15 cellular contexts compared by ENCODE assay signal in the genomic region with DNA sequence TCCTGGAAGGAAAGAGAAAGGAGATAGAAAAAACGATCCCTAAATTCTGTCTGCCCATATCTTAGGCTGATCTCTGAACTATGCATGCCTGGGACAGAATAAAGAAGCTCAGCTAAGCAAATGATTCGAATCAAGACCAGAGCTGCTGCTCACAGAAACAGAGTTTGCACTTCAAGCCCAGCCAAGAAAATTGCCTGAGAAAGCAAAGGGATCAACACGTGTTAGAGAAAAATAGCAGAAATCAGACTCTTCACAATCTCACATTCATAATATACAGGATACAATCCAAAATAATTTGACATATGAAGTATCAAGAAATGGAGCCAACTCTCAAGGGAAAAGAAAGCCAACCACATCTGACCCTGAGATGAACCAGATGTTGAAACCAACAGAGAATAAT.
A peak's percentile ranks its signal among the peaks of the same experiment; 100 is the strongest.
DNase-seq lines count a peak whose midpoint lies in the region; TF ChIP-seq lines count a peak whose summit lies in the region.
"Had no signal": no experiment of that assay in that cellular context is flagged by ENCODE, and none has a peak within 500 bp of the region (broad histone marks: within the 10 kb centered on the region; RNA-seq: fewer than 3 reads in every experiment).

No MANE protein-coding gene starts in this region.

- no peak for TF ChIP-seq POLR2A in esophagus squamous epithelium (IDR thresholded peaks at IDR 0.05)

- no peaks in the 10 kb centered on the region for H4K20me1 ChIP-seq in GM23248 (ENCODE audit: insufficient read depth)

- H3K4me3 ChIP-seq in GM23248 (no peak overlapping the region), adipocyte (ENCODE audit: low read length) (peak overlapping the region; percentile 61), fibroblast of the aortic adventitia (ENCODE audit: low read depth, low read length) (no peak overlapping the region), esophagus squamous epithelium (no peak overlapping the region)
- H3K4me3 ChIP-seq: MG63, Peyer's patch had no signal

- H3K79me2 ChIP-seq in GM23248 (ENCODE audit: insufficient read depth) = no peaks in the 10 kb centered on the region

- no peaks in the 10 kb centered on the region for H3K9me3 ChIP-seq in GM23248 (ENCODE audit: low read depth)
- peaks cover 4% of the 10 kb centered on the region for H3K9me3 ChIP-seq in adipocyte (ENCODE audit: control insufficient read depth, low read length)
- no peaks in the 10 kb centered on the region for H3K9me3 ChIP-seq in esophagus squamous epithelium
- H3K9me3 ChIP-seq: Peyer's patch had no signal

- H3K9me3 Mint-ChIP-seq in nephron = peaks cover 4% of the 10 kb centered on the region
- H3K9me3 Mint-ChIP-seq in activated naive CD8-positive, alpha-beta T cell treated with anti-CD3 and anti-CD28 coated beads for 36 hours = peaks cover 1% of the 10 kb centered on the region

- intact Hi-C loops in esophagus squamous epithelium (cut with DNase I) = no loop called here

- H3K4me2 ChIP-seq in GM23248 (ENCODE audit: unreplicated experiment) = no peak overlapping the region

- no peaks in the 10 kb centered on the region for H3K9me2 ChIP-seq in GM23248 (ENCODE audit: insufficient read depth)

- H3K9ac ChIP-seq in GM23248 (no peak overlapping the region), adipocyte (ENCODE audit: low read length) (no peak overlapping the region)

- 2 to 10% methylated on average over 3 of the region's 3 CpGs for WGBS in GM23248 (ENCODE audit: low coverage in 1 of 2, low lambda C conversion rate in 2 of 2, missing lambda C conversion rate in 2 of 2), 2 experiments
- 32 to 38% methylated on average over 3 of the region's 3 CpGs for WGBS in esophagus squamous epithelium, 2 donors

- in situ Hi-C loops in GM23248 (cut with MboI) = no loop called here

- H3K27ac ChIP-seq in GM23248 (no peak overlapping the region), esophagus squamous epithelium (no peak overlapping the region)

- no peak overlapping the region for H3K4me3 Mint-ChIP-seq in nephron
- no peak overlapping the region for H3K4me3 Mint-ChIP-seq in activated naive CD8-positive, alpha-beta T cell treated with anti-CD3 and anti-CD28 coated beads for 36 hours
- H3K4me3 Mint-ChIP-seq: CD14-positive monocyte had no signal

- peak overlapping the region; percentile 12; the same call in 1 of the 2 replicates for H2AFZ ChIP-seq in GM23248

- no peaks in the 10 kb centered on the region for H3F3A ChIP-seq in GM23248 (ENCODE audit: insufficient read depth)

- peaks cover 4% of the 10 kb centered on the region for H3K27me3 Mint-ChIP-seq in nephron (ENCODE audit: low read depth)
- peaks cover 17% of the 10 kb centered on the region for H3K27me3 Mint-ChIP-seq in activated naive CD8-positive, alpha-beta T cell treated with anti-CD3 and anti-CD28 coated beads for 36 hours

- H3K4me1 ChIP-seq in GM23248 (ENCODE audit: insufficient read depth) = peaks cover 5% of the 10 kb centered on the region; the same call in 1 of the 2 replicates
- H3K4me1 ChIP-seq in adipocyte (ENCODE audit: control insufficient read depth, insufficient read depth, low read length) = peaks cover 22% of the 10 kb centered on the region
- H3K4me1 ChIP-seq in esophagus squamous epithelium = peaks cover 0 to 10% (median 0%) of the 10 kb centered on the region in 3 donors
- H3K4me1 ChIP-seq: Peyer's patch had no signal

- peaks cover 27% of the 10 kb centered on the region for H3K4me1 Mint-ChIP-seq in nephron
- no peaks in the 10 kb centered on the region for H3K4me1 Mint-ChIP-seq in activated naive CD8-positive, alpha-beta T cell treated with anti-CD3 and anti-CD28 coated beads for 36 hours
- H3K4me1 Mint-ChIP-seq: CD14-positive monocyte had no signal

- H3K27ac Mint-ChIP-seq in nephron = peak overlapping the region; percentile 56 to 90 (median 59)
- H3K27ac Mint-ChIP-seq in activated naive CD8-positive, alpha-beta T cell treated with anti-CD3 and anti-CD28 coated beads for 36 hours = no peak overlapping the region
- H3K27ac Mint-ChIP-seq: CD14-positive monocyte had no signal

- no peaks in the 10 kb centered on the region for H3K27me3 ChIP-seq in GM23248 (replicated peaks; ENCODE audit: insufficient read depth)
- H3K27me3 ChIP-seq in adipocyte (replicated peaks; ENCODE audit: control insufficient read depth, insufficient read depth, low read length) = no peaks in the 10 kb centered on the region
- no peaks in the 10 kb centered on the region for H3K27me3 ChIP-seq in esophagus squamous epithelium
- H3K27me3 ChIP-seq: MG63, Peyer's patch had no signal

- H3K36me3 Mint-ChIP-seq in nephron (ENCODE audit: low read depth) = peaks cover 4% of the 10 kb centered on the region
- no peaks in the 10 kb centered on the region for H3K36me3 Mint-ChIP-seq in activated naive CD8-positive, alpha-beta T cell treated with anti-CD3 and anti-CD28 coated beads for 36 hours
- H3K36me3 Mint-ChIP-seq: CD14-positive monocyte had no signal

- TF ChIP-seq CTCF in fibroblast of the aortic adventitia (IDR thresholded peaks at IDR 0.05; ENCODE audit: insufficient read depth, low read length) = no peak
- no peak for TF ChIP-seq CTCF in nephron (IDR thresholded peaks at IDR 0.05; ENCODE audit: unreplicated experiment in 3 of 3)
- TF ChIP-seq CTCF in esophagus squamous epithelium (IDR thresholded peaks at IDR 0.05) = no peak

- no peak for DNase-seq in GM23248
- peak; percentile 34 for DNase-seq in adipocyte (ENCODE audit: low read depth)
- DNase-seq in fibroblast of the aortic adventitia (ENCODE audit: low read depth) = peak; percentile 81
- no peak for DNase-seq in esophagus squamous epithelium (lab: John Stamatoyannopoulos, UW)
- DNase-seq in NCI-H345 (lab: John Stamatoyannopoulos, UW) = no peak
- no peak for DNase-seq in activated naive CD8-positive, alpha-beta T cell treated with anti-CD3 and anti-CD28 coated beads for 36 hours
- DNase-seq: COR-L47, EL, MG63, NCI-H1092 treated with DMSO at 0.1 percent for 48 hours, NCI-H524, Peyer's patch, SHP77 had no signal

- H3K36me3 ChIP-seq in GM23248 (ENCODE audit: low read depth) (no peaks in the 10 kb centered on the region), adipocyte (ENCODE audit: control insufficient read depth, insufficient read depth, low read length, severe bottlenecking) (no peaks in the 10 kb centered on the region), esophagus squamous epithelium (no peaks in the 10 kb centered on the region)
- H3K36me3 ChIP-seq: MG63, Peyer's patch had no signal

Comparison
In these comparisons a context has a peak if more than half of its experiments do, and no peak if none do; other contexts are left out.
1. DNase-seq: peak in adipocyte (single experiment) and fibroblast of the aortic adventitia (single experiment); none in GM23248 (single experiment), esophagus squamous epithelium (single experiment), NCI-H345 (single experiment) and activated naive CD8-positive, alpha-beta T cell treated with anti-CD3 and anti-CD28 coated beads for 36 hours (single experiment).